ENCODE assay signal across 22 cellular contexts in genomic region chr2:9294764-9295163, GRCh38.
DNase-seq lines count a peak whose midpoint lies in the region; ATAC-seq and TF ChIP-seq lines count a peak whose summit lies in the region.
"Had no signal": no experiment of that assay in that cellular context is flagged by ENCODE, and none has a peak within 500 bp of the region (broad histone marks: within the 10 kb centered on the region; RNA-seq: fewer than 3 reads in every experiment).

No MANE protein-coding gene starts in this region.

- no peak overlapping the region for H3K9ac ChIP-seq in IMR-90 (ENCODE audit: low read depth, low read length)
- H3K9ac ChIP-seq: SK-N-SH had no signal

- no peak for TF ChIP-seq RAD21 in IMR-90 (IDR thresholded peaks at IDR 0.05; ENCODE audit: low read length)

- peaks cover 6% of the 10 kb centered on the region for H3K36me3 ChIP-seq in IMR-90 (ENCODE audit: control insufficient read depth, insufficient read depth, low read length)

- CTCF ChIA-PET in IMR-90 (lab: Yijun Ruan, JAX) = no interaction called here

- H3K56ac ChIP-seq in IMR-90 (ENCODE audit: extremely low read depth, insufficient read depth, low read length) = no peak overlapping the region

- DNase-seq in IMR-90 (no peak), NCI-H345 (lab: John Stamatoyannopoulos, UW) (peak; percentile 29), UCSD-AML1 (lab: John Stamatoyannopoulos, UW; ENCODE audit: unreplicated experiment) (peak; percentile 62), sciatic nerve (ENCODE audit: low spot score) (peak; percentile 2), ureter (ENCODE audit: low spot score) (no peak), mesenteric fat pad (ENCODE audit: low spot score) (no peak)
- no peak for DNase-seq in activated CD4-positive, alpha-beta T cell treated with anti-CD3 and anti-CD28 coated beads, Interleukin-2, amount 50 U/mL, for 1 hour
- DNase-seq: BE2C; Caco-2; CD4-positive, alpha-beta T cell; DMS 273 treated with DMSO at 0.1 percent for 48 hours; DMS79 treated with DMSO at 0.1 percent for 48 hours; H9; Kasumi-1; NCI-H1092; NCI-H1436; NCI-H187 treated with DMSO at 0.1 percent for 48 hours; NCI-H510A treated with DMSO at 0.1 percent for 48 hours; NCI-H774; SIG-M5; SK-N-SH; T-helper 2 cell had no signal

- no peak overlapping the region; the same call in 1 of the 2 replicates for H4K91ac ChIP-seq in IMR-90 (ENCODE audit: insufficient read depth, low read depth, low read length)

- no peak overlapping the region for H3K27ac ChIP-seq in IMR-90 (ENCODE audit: insufficient read depth, low read length)

- no peak overlapping the region for H2BK5ac ChIP-seq in IMR-90 (ENCODE audit: low read depth, low read length, poor library complexity, severe bottlenecking)

- H3K4me3 ChIP-seq in IMR-90 (ENCODE audit: insufficient read depth, low read depth, low read length) = no peak overlapping the region

- peaks cover 36% of the 10 kb centered on the region for H3K9me1 ChIP-seq in IMR-90 (ENCODE audit: insufficient read depth, low read length)

- peaks cover 60 to 85% of the 10 kb centered on the region in 2 experiments for H3K79me1 ChIP-seq in IMR-90 (ENCODE audit: low read depth in 1 of 2, low read length in 2 of 2)

- BruUV-seq in IMR-90 (replicated peaks; lab: Mats Ljungman, UMichigan) = no TSS peak

- no peak overlapping the region for H4K8ac ChIP-seq in IMR-90 (ENCODE audit: low read depth in 2 of 2, low read length in 2 of 2)

- H3K4me2 ChIP-seq in IMR-90 (ENCODE audit: low read depth, low read length) = no peak overlapping the region
- H3K4me2 ChIP-seq: SK-N-SH had no signal

- H2AFZ ChIP-seq in IMR-90 (replicated peaks; ENCODE audit: low read length, poor library complexity) = no peak overlapping the region

- dilution Hi-C loops in IMR-90 (cut with HindIII; ENCODE audit: low sequenced_read_pairs, unreplicated experiment) = no loop called here

- no peak overlapping the region; the same call in 1 of the 2 replicates for H2AK5ac ChIP-seq in IMR-90 (ENCODE audit: low read depth, low read length)

- WGBS in IMR-90 (ENCODE audit: extremely low coverage in 2 of 2, insufficient read length in 1 of 2), 2 experiments = no CpG with 5 or more reads among the region's 6 CpGs

- H2BK120ac ChIP-seq in IMR-90 (ENCODE audit: low read depth, low read length) = no peak overlapping the region

- no peak overlapping the region for H3K23ac ChIP-seq in IMR-90 (ENCODE audit: low read depth, low read length)

- no peak for TF ChIP-seq CTCF in IMR-90 (conservative IDR thresholded peaks at IDR 0.05; ENCODE audit: low read depth, low read length)

- H3K9me3 ChIP-seq in IMR-90 (ENCODE audit: control insufficient read depth, insufficient read depth, low read length) = no peaks in the 10 kb centered on the region
- H3K9me3 ChIP-seq: BE2C, Caco-2, SK-N-SH had no signal

- no peak overlapping the region for H4K5ac ChIP-seq in IMR-90 (ENCODE audit: low read depth, low read length)

- H3K4me1 ChIP-seq in IMR-90 (ENCODE audit: control insufficient read depth, insufficient read depth, low read length) = peaks cover 2% of the 10 kb centered on the region
- H3K4me1 ChIP-seq: BE2C, Caco-2 had no signal

- H2BK20ac ChIP-seq in IMR-90 (ENCODE audit: low read depth, low read length) = no peak overlapping the region

- no peak overlapping the region for H2AK9ac ChIP-seq in IMR-90 (replicated peaks; ENCODE audit: low read depth, low read length, poor library complexity)

- H3K14ac ChIP-seq in IMR-90 (replicated peaks; ENCODE audit: low read depth, low read length) = no peak overlapping the region

- H2BK15ac ChIP-seq in IMR-90 (ENCODE audit: low read depth, low read length) = no peak overlapping the region

- 0 out of 2 replicates have a peak overlapping the region, but pooled peaks have one; percentile 19 for H3K4ac ChIP-seq in IMR-90 (ENCODE audit: low read depth, low read length)

- intact Hi-C loops in IMR-90 (cut with micrococcal nuclease) = no loop called here
- intact Hi-C loops in sciatic nerve (cut with DNase I) = no loop called here

- no peak overlapping the region for H3K18ac ChIP-seq in IMR-90 (ENCODE audit: low read depth, low read length)

- H3K27me3 ChIP-seq in IMR-90 (ENCODE audit: control insufficient read depth, insufficient read depth, low read length) = no peaks in the 10 kb centered on the region
- H3K27me3 ChIP-seq: BE2C had no signal

- in situ Hi-C loops in IMR-90 (cut with MboI; ENCODE audit: low sequenced_read_pairs) = no loop called here

- no peak for ATAC-seq in IMR-90 (ENCODE audit: low read depth)
- ATAC-seq in sciatic nerve = no peak

- POLR2A ChIA-PET in IMR-90 (lab: Charles Lee; ENCODE audit: unreplicated experiment) = no interaction called here

- H4K20me1 ChIP-seq in IMR-90 (ENCODE audit: insufficient read depth, low read length) = peaks cover 35% of the 10 kb centered on the region; the same call in 1 of the 2 replicates

- TF ChIP-seq POLR2A in IMR-90 (IDR thresholded peaks at IDR 0.05; ENCODE audit: low read depth, low read length) = no peak

TF ChIP-seq in IMR-90, 13 proteins besides CTCF, POLR2A, EP300 and RAD21:
- TF ChIP-seq SMC3 (IDR thresholded peaks at IDR 0.05; ENCODE audit: low read depth, low read length) (no peak), MAZ (IDR thresholded peaks at IDR 0.05; ENCODE audit: borderline replicate concordance, low read depth, low read length) (no peak), FOS (IDR thresholded peaks at IDR 0.05; ENCODE audit: low read depth, low read length) (no peak)

Comparison
In these comparisons a context has a peak if more than half of its experiments do, and no peak if none do; other contexts are left out.
1. DNase-seq: peak in NCI-H345 (single experiment), UCSD-AML1 (single experiment) and sciatic nerve (single experiment); none in IMR-90 (single experiment), ureter (single experiment), activated CD4-positive, alpha-beta T cell treated with anti-CD3 and anti-CD28 coated beads, Interleukin-2, amount 50 U/mL, for 1 hour (single experiment) and mesenteric fat pad (single experiment).